Comparison of ENCODE assay signal across 18 cellular contexts in the genomic region with DNA sequence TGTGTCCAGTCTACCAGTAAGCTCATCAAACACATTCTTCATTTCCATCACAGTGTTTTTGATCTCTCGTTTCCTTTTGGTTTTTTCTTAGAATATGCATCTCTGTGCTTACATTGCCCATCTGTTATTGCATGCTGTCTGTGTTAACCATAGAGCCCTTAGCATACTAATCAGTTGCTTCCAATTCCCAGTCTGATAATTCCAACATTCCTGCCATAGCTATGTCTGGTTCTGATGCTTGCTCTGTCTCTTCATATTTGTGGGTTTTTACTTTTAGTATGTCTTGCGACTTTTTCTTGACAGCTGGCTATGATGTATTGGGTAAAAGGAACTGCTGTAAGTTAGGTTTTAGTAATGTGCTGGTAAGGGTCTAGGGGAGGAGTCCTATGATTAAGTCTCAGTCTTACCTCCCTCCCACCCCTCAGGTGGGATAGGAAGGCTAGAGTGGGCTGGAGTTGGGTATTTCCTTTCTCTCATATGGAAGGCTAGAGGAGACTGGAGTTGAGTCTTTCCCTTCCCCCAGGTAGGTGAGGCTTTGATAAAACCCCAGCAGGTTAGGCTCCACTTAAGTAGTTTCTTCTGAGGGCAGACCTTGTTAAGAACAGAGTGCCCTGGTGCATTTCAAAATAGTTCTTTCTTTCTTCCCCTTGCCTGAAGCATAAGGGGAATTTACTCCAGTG.
DNase-seq lines count a peak whose midpoint lies in the region; ATAC-seq, FAIRE-seq and TF ChIP-seq lines count a peak whose summit lies in the region.
"Had no signal": no experiment of that assay in that cellular context is flagged by ENCODE, and none has a peak within 500 bp of the region (broad histone marks: within the 10 kb centered on the region; RNA-seq: fewer than 3 reads in every experiment).

No MANE protein-coding gene starts in this region.

- H3K9me3 ChIP-seq in astrocyte (ENCODE audit: insufficient read depth, low read depth, low read length) = no peaks in the 10 kb centered on the region

- H3K4me3 Mint-ChIP-seq in stimulated activated naive CD8-positive, alpha-beta T cell treated with anti-CD3 and anti-CD28 coated beads, Interleukin-15, Interleukin-2, amounts not matched to agents 100 ng/mL and 50 ng/mL, for 24 hours = no peak overlapping the region
- H3K4me3 Mint-ChIP-seq in stimulated activated naive CD8-positive, alpha-beta T cell treated with anti-CD3 and anti-CD28 coated beads, Interleukin-15, amount 100 ng/mL, for 72 hours = no peak overlapping the region
- peak overlapping the region; percentile 66 for H3K4me3 Mint-ChIP-seq in astrocyte (ENCODE audit: unreplicated experiment)
- H3K4me3 Mint-ChIP-seq: nephron had no signal

- DNase-seq in stimulated activated naive CD8-positive, alpha-beta T cell treated with anti-CD3 and anti-CD28 coated beads, Interleukin-15, amount 100 ng/mL, for 72 hours = no peak
- DNase-seq in astrocyte (ENCODE audit: low read depth) = peak; percentile 90
- DNase-seq in iPS-NIHi7 (ENCODE audit: extremely low spot score) = peak; percentile 36
- DNase-seq in occipital lobe (lab: John Stamatoyannopoulos, UW) = no peak
- no peak for DNase-seq in NCI-H1048 (lab: John Stamatoyannopoulos, UW)
- no peak for DNase-seq in left cardiac atrium
- no peak for DNase-seq in left lobe of liver (ENCODE audit: low spot score)
- DNase-seq: activated CD4-positive, alpha-beta T cell treated with anti-CD3 and anti-CD28 coated beads for 1 hour; activated CD8-positive, alpha-beta memory T cell treated with anti-CD3 and anti-CD28 coated beads, Interleukin-2, amount 50 U/mL, for 48 hours; activated naive CD4-positive, alpha-beta T cell treated with Interleukin-2 at 50 U/mL for 16 hours; NCI-H2081; NCI-H526; SIG-M5; stimulated activated naive CD4-positive, alpha-beta T cell treated with Interleukin-2 at 50 U/mL for 16 hours had no signal

- peaks cover 6% of the 10 kb centered on the region for H3K9me3 Mint-ChIP-seq in stimulated activated naive CD8-positive, alpha-beta T cell treated with anti-CD3 and anti-CD28 coated beads, Interleukin-15, Interleukin-2, amounts not matched to agents 100 ng/mL and 50 ng/mL, for 24 hours
- peaks cover 9 to 15% of the 10 kb centered on the region in 2 donors for H3K9me3 Mint-ChIP-seq in stimulated activated naive CD8-positive, alpha-beta T cell treated with anti-CD3 and anti-CD28 coated beads, Interleukin-15, amount 100 ng/mL, for 72 hours
- no peaks in the 10 kb centered on the region for H3K9me3 Mint-ChIP-seq in astrocyte (ENCODE audit: unreplicated experiment)

- H3K27ac Mint-ChIP-seq in stimulated activated naive CD8-positive, alpha-beta T cell treated with anti-CD3 and anti-CD28 coated beads, Interleukin-15, Interleukin-2, amounts not matched to agents 100 ng/mL and 50 ng/mL, for 24 hours = peak overlapping the region; percentile 4
- no peak overlapping the region for H3K27ac Mint-ChIP-seq in stimulated activated naive CD8-positive, alpha-beta T cell treated with anti-CD3 and anti-CD28 coated beads, Interleukin-15, amount 100 ng/mL, for 72 hours
- peak overlapping the region; percentile 99 for H3K27ac Mint-ChIP-seq in astrocyte (ENCODE audit: unreplicated experiment)
- H3K27ac Mint-ChIP-seq: nephron had no signal

- no peaks in the 10 kb centered on the region for H3K27me3 ChIP-seq in astrocyte (ENCODE audit: insufficient read depth, low read length)

- H3K27ac ChIP-seq in astrocyte (ENCODE audit: low read depth, low read length) = peak overlapping the region; percentile 18

- no peaks in the 10 kb centered on the region for H3K79me2 ChIP-seq in astrocyte (ENCODE audit: insufficient read depth, low read length)

- intact Hi-C loops in left cardiac atrium (cut with DNase I) = no loop called here

- no peaks in the 10 kb centered on the region for H4K20me1 ChIP-seq in astrocyte (ENCODE audit: insufficient read depth, low read length)

- no peaks in the 10 kb centered on the region for H3K27me3 Mint-ChIP-seq in stimulated activated naive CD8-positive, alpha-beta T cell treated with anti-CD3 and anti-CD28 coated beads, Interleukin-15, Interleukin-2, amounts not matched to agents 100 ng/mL and 50 ng/mL, for 24 hours
- H3K27me3 Mint-ChIP-seq in stimulated activated naive CD8-positive, alpha-beta T cell treated with anti-CD3 and anti-CD28 coated beads, Interleukin-15, amount 100 ng/mL, for 72 hours = no peaks in the 10 kb centered on the region
- H3K27me3 Mint-ChIP-seq in astrocyte (ENCODE audit: low read depth, unreplicated experiment) = no peaks in the 10 kb centered on the region

- peaks cover 61% of the 10 kb centered on the region for H3K36me3 Mint-ChIP-seq in stimulated activated naive CD8-positive, alpha-beta T cell treated with anti-CD3 and anti-CD28 coated beads, Interleukin-15, Interleukin-2, amounts not matched to agents 100 ng/mL and 50 ng/mL, for 24 hours (ENCODE audit: low read depth)
- H3K36me3 Mint-ChIP-seq in astrocyte (ENCODE audit: low read depth, unreplicated experiment) = peaks cover 10% of the 10 kb centered on the region

- peak overlapping the region; percentile 7 for H3K9ac ChIP-seq in astrocyte (ENCODE audit: low read length)

- H3K36me3 ChIP-seq in astrocyte (ENCODE audit: insufficient read depth, low read length) = no peaks in the 10 kb centered on the region

- no peaks in the 10 kb centered on the region for H3K4me1 ChIP-seq in astrocyte (ENCODE audit: insufficient read depth, low read length)

- H3K4me1 Mint-ChIP-seq in stimulated activated naive CD8-positive, alpha-beta T cell treated with anti-CD3 and anti-CD28 coated beads, Interleukin-15, Interleukin-2, amounts not matched to agents 100 ng/mL and 50 ng/mL, for 24 hours (ENCODE audit: low read depth) = peaks cover 30% of the 10 kb centered on the region
- peaks cover 34% of the 10 kb centered on the region for H3K4me1 Mint-ChIP-seq in stimulated activated naive CD8-positive, alpha-beta T cell treated with anti-CD3 and anti-CD28 coated beads, Interleukin-15, amount 100 ng/mL, for 72 hours
- peaks cover 37% of the 10 kb centered on the region for H3K4me1 Mint-ChIP-seq in astrocyte (ENCODE audit: low read depth, unreplicated experiment)

- H3K4me3 ChIP-seq in astrocyte (ENCODE audit: insufficient read depth, low read depth, low read length) = no peak overlapping the region
- H3K4me3 ChIP-seq: lung had no signal

- no peak overlapping the region for H2AFZ ChIP-seq in astrocyte (ENCODE audit: low read depth, low read length)

- H3K4me2 ChIP-seq in astrocyte (ENCODE audit: low read length) = peak overlapping the region; percentile 3

- FAIRE-seq in astrocyte (lab: Jason Lieb, UNC) = peak; percentile 37
- FAIRE-seq: G401.6 had no signal

- no peak for ATAC-seq in stimulated activated naive CD8-positive, alpha-beta T cell treated with anti-CD3 and anti-CD28 coated beads, Interleukin-15, amount 100 ng/mL, for 72 hours
- ATAC-seq in left cardiac atrium (no peak), left lobe of liver (no peak)

- TF ChIP-seq CTCF in astrocyte (IDR thresholded peaks at IDR 0.05; ENCODE audit: insufficient read depth, low read depth, low read length) = no peak

Comparison
In these comparisons a context has a peak if more than half of its experiments do, and no peak if none do; other contexts are left out.
1. H3K27ac Mint-ChIP-seq: peak in stimulated activated naive CD8-positive, alpha-beta T cell treated with anti-CD3 and anti-CD28 coated beads, Interleukin-15, Interleukin-2, amounts not matched to agents 100 ng/mL and 50 ng/mL, for 24 hours (single experiment) and astrocyte (single experiment); none in stimulated activated naive CD8-positive, alpha-beta T cell treated with anti-CD3 and anti-CD28 coated beads, Interleukin-15, amount 100 ng/mL, for 72 hours (0 of 2).
2. DNase-seq: peak in astrocyte (single experiment) and iPS-NIHi7 (single experiment); none in stimulated activated naive CD8-positive, alpha-beta T cell treated with anti-CD3 and anti-CD28 coated beads, Interleukin-15, amount 100 ng/mL, for 72 hours (0 of 2), occipital lobe (single experiment), NCI-H1048 (single experiment), left cardiac atrium (single experiment) and left lobe of liver (single experiment).